9 cellular contexts compared by ENCODE assay signal in the genomic region with DNA sequence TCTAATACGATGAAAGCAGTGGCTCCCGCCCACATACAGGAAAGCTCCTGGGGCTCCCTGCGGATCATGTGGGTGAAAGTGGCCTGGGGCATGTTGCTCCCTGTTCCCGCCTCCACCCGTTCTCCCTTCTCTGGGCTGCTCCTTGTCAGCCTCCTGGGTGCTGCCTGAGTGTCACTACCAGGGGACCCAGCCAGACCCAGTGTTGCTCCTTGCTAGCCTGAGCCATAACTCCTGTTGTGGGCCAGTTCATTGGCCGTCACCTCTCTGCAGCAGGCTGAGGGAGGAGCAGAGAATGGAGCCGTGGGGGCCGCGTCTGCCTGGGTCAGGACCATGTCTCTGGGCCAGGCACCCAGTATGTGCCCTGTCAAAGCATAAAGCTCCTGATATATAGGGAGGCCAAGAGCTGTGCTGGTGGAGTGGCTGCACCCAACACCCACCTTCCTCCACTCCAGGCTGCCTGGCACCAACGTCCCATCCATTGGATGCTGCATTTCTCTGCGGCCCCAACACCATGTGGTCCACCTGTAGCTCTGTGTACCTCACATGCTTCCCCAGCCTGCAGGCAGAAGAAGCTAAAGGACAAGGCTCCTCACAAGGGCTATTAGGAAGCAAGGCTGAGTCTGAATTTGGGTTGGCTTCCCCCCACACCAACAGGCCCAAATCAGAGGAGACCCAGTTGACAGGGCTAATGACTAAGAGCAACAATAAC. TPM values are rescaled to one million over a fixed set of nuclear protein-coding genes. Genes with fewer than 3 reads are reported as not detected.
A peak's percentile ranks its signal among the peaks of the same experiment; 100 is the strongest.
DNase-seq lines count a peak whose midpoint lies in the region; ATAC-seq and TF ChIP-seq lines count a peak whose summit lies in the region.
"Had no signal": no experiment of that assay in that cellular context is flagged by ENCODE, and none has a peak within 500 bp of the region (broad histone marks: within the 10 kb centered on the region; RNA-seq: fewer than 3 reads in every experiment).

No MANE protein-coding gene starts in this region.

- ATAC-seq in right lobe of liver (no peak), HG03457 (IDR thresholded peaks at IDR 0.05; ENCODE audit: unreplicated experiment) (no peak)

- H3K4me3 ChIP-seq in adipocyte (ENCODE audit: low read length), result peak overlapping the region; percentile 64
- peak overlapping the region in 1 of 3 donors; percentile 33 for H3K4me3 ChIP-seq in right lobe of liver
- H3K4me3 ChIP-seq in thymus (ENCODE audit: low read length), result peak overlapping the region; percentile 57

- H3K27me3 Mint-ChIP-seq in T-helper 1 cell treated with Interleukin-12 subunit alpha and Interleukin-12 subunit beta and Interleukin-4 antibody, amounts not matched to agents 30 μg/mL and 1 μg/mL, for 36 hours (ENCODE audit: low read depth), result no peaks in the 10 kb centered on the region

- peak overlapping the region; percentile 89 for H3K9ac ChIP-seq in adipocyte (ENCODE audit: low read length)

- 58% methylated on average over 3 of the region's 11 CpGs for WGBS in right lobe of liver (ENCODE audit: insufficient coverage, low coverage, low lambda C conversion rate, missing lambda C conversion rate)
- 95% methylated on average over 11 of the region's 11 CpGs for WGBS in thymus

- H3K27me3 ChIP-seq in adipocyte (replicated peaks; ENCODE audit: control insufficient read depth, insufficient read depth, low read length) (no peaks in the 10 kb centered on the region), right lobe of liver (no peaks in the 10 kb centered on the region), thymus (ENCODE audit: control insufficient read depth, insufficient read depth) (no peaks in the 10 kb centered on the region)

- TF ChIP-seq POLR2A in right lobe of liver (IDR thresholded peaks at IDR 0.05), result no peak

- peaks cover 82% of the 10 kb centered on the region for H3K4me1 Mint-ChIP-seq in T-helper 1 cell treated with Interleukin-12 subunit alpha and Interleukin-12 subunit beta and Interleukin-4 antibody, amounts not matched to agents 30 μg/mL and 1 μg/mL, for 36 hours (ENCODE audit: low read depth)

- intact Hi-C loops in right lobe of liver (cut with DNase I), result no loop called here

- peak overlapping the region; percentile 64 for H3K4me3 Mint-ChIP-seq in T-helper 1 cell treated with Interleukin-12 subunit alpha and Interleukin-12 subunit beta and Interleukin-4 antibody, amounts not matched to agents 30 μg/mL and 1 μg/mL, for 36 hours

- no peaks in the 10 kb centered on the region for H3K36me3 ChIP-seq in adipocyte (ENCODE audit: control insufficient read depth, insufficient read depth, low read length, severe bottlenecking)
- peaks cover 0 to 4% (median 0%) of the 10 kb centered on the region in 4 donors for H3K36me3 ChIP-seq in right lobe of liver
- peaks cover 30% of the 10 kb centered on the region for H3K36me3 ChIP-seq in thymus (ENCODE audit: control insufficient read depth, insufficient read depth)

- H3K27ac ChIP-seq in right lobe of liver (peak overlapping the region; percentile 2 to 97 (median 91)), thymus (ENCODE audit: low read depth) (peak overlapping the region; percentile 99)
- H3K27ac ChIP-seq: 22Rv1 had no signal

- H3K9me3 Mint-ChIP-seq in T-helper 1 cell treated with Interleukin-12 subunit alpha and Interleukin-12 subunit beta and Interleukin-4 antibody, amounts not matched to agents 30 μg/mL and 1 μg/mL, for 36 hours, result peaks cover 7% of the 10 kb centered on the region

- peak overlapping the region; percentile 96 for H3K27ac Mint-ChIP-seq in T-helper 1 cell treated with Interleukin-12 subunit alpha and Interleukin-12 subunit beta and Interleukin-4 antibody, amounts not matched to agents 30 μg/mL and 1 μg/mL, for 36 hours

- DNase-seq in T-helper 1 cell, result no peak
- DNase-seq in adipocyte (ENCODE audit: low read depth), result no peak
- no peak for DNase-seq in right lobe of liver
- no peak for DNase-seq in NCI-H2171 (lab: John Stamatoyannopoulos, UW)
- DNase-seq in GOT3 (lab: John Stamatoyannopoulos, UW), result no peak

- peaks cover 5% of the 10 kb centered on the region for H3K9me3 ChIP-seq in adipocyte (ENCODE audit: control insufficient read depth, low read length)
- H3K9me3 ChIP-seq in right lobe of liver, result no peaks in the 10 kb centered on the region
- H3K9me3 ChIP-seq in thymus (ENCODE audit: control insufficient read depth), result no peaks in the 10 kb centered on the region

- H3K36me3 Mint-ChIP-seq in T-helper 1 cell treated with Interleukin-12 subunit alpha and Interleukin-12 subunit beta and Interleukin-4 antibody, amounts not matched to agents 30 μg/mL and 1 μg/mL, for 36 hours (ENCODE audit: low read depth), result peaks cover 33% of the 10 kb centered on the region

- TF ChIP-seq CTCF in right lobe of liver (IDR thresholded peaks at IDR 0.05), result no peak

- peaks cover 68% of the 10 kb centered on the region for H3K4me1 ChIP-seq in adipocyte (ENCODE audit: control insufficient read depth, insufficient read depth, low read length)
- peaks cover 0 to 73% (median 41%) of the 10 kb centered on the region in 4 donors for H3K4me1 ChIP-seq in right lobe of liver
- peaks cover 68% of the 10 kb centered on the region for H3K4me1 ChIP-seq in thymus (ENCODE audit: control insufficient read depth, insufficient read depth, low read length)

RNA-seq across cellular contexts. Expression of a gene that starts 40.5 kb away (rescaled TPM):
- total RNA-seq in right lobe of liver, result 10 to 100 TPM; 22.7 to 66.2 (median 28.5) TPM
- 107 TPM for polyA plus RNA-seq in thymus
